Comparison of ENCODE assay signal across 8 cellular contexts in the genomic region with DNA sequence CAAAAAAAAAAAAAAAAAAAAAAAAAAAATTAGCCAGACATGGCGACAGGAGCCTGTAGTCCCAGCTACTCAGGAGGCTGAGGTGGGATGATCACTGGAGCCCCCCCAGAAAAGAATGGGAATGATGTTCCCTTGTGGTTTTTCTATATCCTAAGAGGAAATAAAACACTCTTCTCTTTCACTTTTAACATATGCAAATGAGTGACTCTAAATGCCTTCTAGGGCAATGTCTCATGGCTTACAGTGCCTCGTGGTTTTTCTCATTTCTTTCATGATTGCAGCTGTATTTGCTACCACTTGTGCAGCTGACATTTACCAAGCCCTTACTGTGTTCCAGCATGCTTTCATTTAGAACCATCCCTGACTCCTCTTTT. TPM values are rescaled to one million over a fixed set of nuclear protein-coding genes. Genes with fewer than 3 reads are reported as not detected.
DNase-seq lines count a peak whose midpoint lies in the region; ATAC-seq and TF ChIP-seq lines count a peak whose summit lies in the region.

No MANE protein-coding gene starts in this region.

- H3K27me3 ChIP-seq in spleen (replicated peaks in 1 of 7), result no peaks in the 10 kb centered on the region

- CTCF ChIA-PET in activated naive CD4-positive, alpha-beta T cell treated with anti-CD3 and anti-CD28 coated beads for 36 hours (lab: Charles Lee), result interaction anchor here (0.8 to 11.1 kb wide), 11 partner anchors 10 to 163 kb away, joined by 3 to 167 read pairs (median 7); a partner anchor contains a TSS

- no peaks in the 10 kb centered on the region for H3K9me3 Mint-ChIP-seq in activated naive CD4-positive, alpha-beta T cell treated with anti-CD3 and anti-CD28 coated beads for 36 hours
- H3K9me3 Mint-ChIP-seq in activated T-helper 2 cell treated with anti-CD3 and anti-CD28 coated beads, Interferon-gamma antibody, Interleukin-2, Interleukin-4, amounts not matched to agents 10 μg/mL and 5 μg/mL and 100 μg/mL, durations not matched to agents 14 hours and 24 hours and 36 hours, result no peaks in the 10 kb centered on the region

- H3K4me1 ChIP-seq in spleen, result peaks cover 3 to 29% (median 21%) of the 10 kb centered on the region in 6 donors

- H3K36me3 Mint-ChIP-seq in activated naive CD4-positive, alpha-beta T cell treated with anti-CD3 and anti-CD28 coated beads for 36 hours (ENCODE audit: low read depth), result no peaks in the 10 kb centered on the region
- no peaks in the 10 kb centered on the region for H3K36me3 Mint-ChIP-seq in activated T-helper 2 cell treated with anti-CD3 and anti-CD28 coated beads, Interferon-gamma antibody, Interleukin-2, Interleukin-4, amounts not matched to agents 10 μg/mL and 5 μg/mL and 100 μg/mL, durations not matched to agents 14 hours and 24 hours and 36 hours (ENCODE audit: low read depth)

- H3K27ac ChIP-seq in spleen, result peak overlapping the region in 5 of 8 donors; percentile 2 to 70 (median 59)

- 26 to 47% (median 34%) methylated on average over 2 of the region's 2 CpGs for WGBS in spleen, 5 donors

- ATAC-seq in HG03342 (IDR thresholded peaks at IDR 0.05; ENCODE audit: unreplicated experiment), result peak; percentile 42

- intact Hi-C loops in activated naive CD4-positive, alpha-beta T cell treated with anti-CD3 and anti-CD28 coated beads for 36 hours (cut with micrococcal nuclease), result loop anchor here (1.0 kb wide), 2 partner anchors 37 to 91 kb away; no protein-coding TSS in a partner anchor
- intact Hi-C loops in activated T-helper 2 cell treated with anti-CD3 and anti-CD28 coated beads, Interferon-gamma antibody, Interleukin-2, Interleukin-4, amounts not matched to agents 10 μg/mL and 5 μg/mL and 100 μg/mL, durations not matched to agents 14 hours and 24 hours and 36 hours (cut with micrococcal nuclease), result loop anchor here (2.0 to 5.0 kb wide), 3 partner anchors 29 to 42 kb away; a partner anchor contains a TSS
- intact Hi-C loops in spleen (cut with DNase I; ENCODE audit: low total_unique reads), result no loop called here

- H3K4me3 ChIP-seq in spleen, result peak overlapping the region in 1 of 8 donors; percentile 61

- no peaks in the 10 kb centered on the region for H3K9me3 ChIP-seq in spleen

- no peak for TF ChIP-seq POLR2A in spleen (IDR thresholded peaks at IDR 0.05)

- H3K4me1 Mint-ChIP-seq in activated naive CD4-positive, alpha-beta T cell treated with anti-CD3 and anti-CD28 coated beads for 36 hours (ENCODE audit: low read depth), result peaks cover 26% of the 10 kb centered on the region
- H3K4me1 Mint-ChIP-seq in activated T-helper 2 cell treated with anti-CD3 and anti-CD28 coated beads, Interferon-gamma antibody, Interleukin-2, Interleukin-4, amounts not matched to agents 10 μg/mL and 5 μg/mL and 100 μg/mL, durations not matched to agents 14 hours and 24 hours and 36 hours (ENCODE audit: low read depth), result peaks cover 35% of the 10 kb centered on the region

- H3K27ac Mint-ChIP-seq in activated naive CD4-positive, alpha-beta T cell treated with anti-CD3 and anti-CD28 coated beads for 36 hours, result peak overlapping the region; percentile 74
- H3K27ac Mint-ChIP-seq in activated T-helper 2 cell treated with anti-CD3 and anti-CD28 coated beads, Interferon-gamma antibody, Interleukin-2, Interleukin-4, amounts not matched to agents 10 μg/mL and 5 μg/mL and 100 μg/mL, durations not matched to agents 14 hours and 24 hours and 36 hours, result peak overlapping the region; percentile 78

- no peaks in the 10 kb centered on the region for H3K27me3 Mint-ChIP-seq in activated naive CD4-positive, alpha-beta T cell treated with anti-CD3 and anti-CD28 coated beads for 36 hours (ENCODE audit: low read depth)
- H3K27me3 Mint-ChIP-seq in activated T-helper 2 cell treated with anti-CD3 and anti-CD28 coated beads, Interferon-gamma antibody, Interleukin-2, Interleukin-4, amounts not matched to agents 10 μg/mL and 5 μg/mL and 100 μg/mL, durations not matched to agents 14 hours and 24 hours and 36 hours (ENCODE audit: low read depth), result no peaks in the 10 kb centered on the region

- TF ChIP-seq CTCF in spleen (IDR thresholded peaks at IDR 0.05 in 8 of 11, conservative IDR thresholded peaks at IDR 0.05 in 3 of 11), result no peak

- DNase-seq in activated naive CD4-positive, alpha-beta T cell treated with anti-CD3 and anti-CD28 coated beads for 36 hours, result peak; percentile 52
- no peak for DNase-seq in activated naive CD4-positive, alpha-beta T cell treated with Interleukin-2 at 50 U/mL for 16 hours
- no peak for DNase-seq in activated T-helper 2 cell treated with anti-CD3 and anti-CD28 coated beads, Interferon-gamma antibody, Interleukin-2, Interleukin-4, amounts not matched to agents 10 μg/mL and 5 μg/mL and 100 μg/mL, durations not matched to agents 14 hours and 24 hours and 36 hours (ENCODE audit: low spot score)
- DNase-seq in spleen (no peak), NK-92 (lab: John Stamatoyannopoulos, UW; ENCODE audit: unreplicated experiment) (no peak), HuH-7 (ENCODE audit: low spot score) (no peak), inferior parietal cortex (ENCODE audit: extremely low spot score) (no peak)

- peak overlapping the region; percentile 69 for H3K4me3 Mint-ChIP-seq in activated naive CD4-positive, alpha-beta T cell treated with anti-CD3 and anti-CD28 coated beads for 36 hours
- peak overlapping the region; percentile 22 for H3K4me3 Mint-ChIP-seq in activated T-helper 2 cell treated with anti-CD3 and anti-CD28 coated beads, Interferon-gamma antibody, Interleukin-2, Interleukin-4, amounts not matched to agents 10 μg/mL and 5 μg/mL and 100 μg/mL, durations not matched to agents 14 hours and 24 hours and 36 hours (ENCODE audit: low read depth)

- no peaks in the 10 kb centered on the region for H3K36me3 ChIP-seq in spleen

RNA-seq across cellular contexts. Expression of a gene that starts 26.4 kb away (rescaled TPM):
- total RNA-seq in activated naive CD4-positive, alpha-beta T cell treated with anti-CD3 and anti-CD28 coated beads for 36 hours, result 1 to 10 TPM; 8.7 to 9.5 TPM
- 8.6 and 9.2 TPM in 2 replicates for total RNA-seq in activated T-helper 2 cell treated with anti-CD3 and anti-CD28 coated beads, Interferon-gamma antibody, Interleukin-2, Interleukin-4, amounts not matched to agents 10 μg/mL and 5 μg/mL and 100 μg/mL, durations not matched to agents 14 hours and 24 hours and 36 hours
- total RNA-seq in spleen, result 10 to 100 TPM in 3 of 7 donors, 1 to 10 TPM in 4; 9.0 to 15.2 (median 9.6) TPM
- polyA plus RNA-seq in spleen, result 10 to 100 TPM in 2 of 3 donors, 1 to 10 TPM in 1; 8.2 to 12.4 (median 10.4) TPM

RNA-seq across cellular contexts. Expression of a gene that starts 28.8 kb away (rescaled TPM):
- total RNA-seq in activated naive CD4-positive, alpha-beta T cell treated with anti-CD3 and anti-CD28 coated beads for 36 hours, result 10 to 100 TPM; 69.6 to 70.2 TPM
- 64.5 and 70.2 TPM in 2 replicates for total RNA-seq in activated T-helper 2 cell treated with anti-CD3 and anti-CD28 coated beads, Interferon-gamma antibody, Interleukin-2, Interleukin-4, amounts not matched to agents 10 μg/mL and 5 μg/mL and 100 μg/mL, durations not matched to agents 14 hours and 24 hours and 36 hours
- 100 to 1,000 TPM in 2 of 7 donors, 10 to 100 TPM in 5; 79.5 to 127 (median 88.4) TPM for total RNA-seq in spleen
- polyA plus RNA-seq in spleen, result 10 to 100 TPM; 17.5 to 34.6 (median 26.1) TPM

RNA-seq across cellular contexts. Expression of a gene that starts 39.5 kb away (rescaled TPM):
- total RNA-seq in activated naive CD4-positive, alpha-beta T cell treated with anti-CD3 and anti-CD28 coated beads for 36 hours, result under 1 TPM; 0.25 to 0.55 TPM
- 0.84 and 0.99 TPM in 2 replicates for total RNA-seq in activated T-helper 2 cell treated with anti-CD3 and anti-CD28 coated beads, Interferon-gamma antibody, Interleukin-2, Interleukin-4, amounts not matched to agents 10 μg/mL and 5 μg/mL and 100 μg/mL, durations not matched to agents 14 hours and 24 hours and 36 hours
- total RNA-seq in spleen, result 1 to 10 TPM; 3.3 to 9.4 (median 6.4) TPM
- polyA plus RNA-seq in spleen, result 10 to 100 TPM in 1 of 3 donors, 1 to 10 TPM in 2; 7.9 to 11.3 (median 9.4) TPM
